In the genomic region with DNA sequence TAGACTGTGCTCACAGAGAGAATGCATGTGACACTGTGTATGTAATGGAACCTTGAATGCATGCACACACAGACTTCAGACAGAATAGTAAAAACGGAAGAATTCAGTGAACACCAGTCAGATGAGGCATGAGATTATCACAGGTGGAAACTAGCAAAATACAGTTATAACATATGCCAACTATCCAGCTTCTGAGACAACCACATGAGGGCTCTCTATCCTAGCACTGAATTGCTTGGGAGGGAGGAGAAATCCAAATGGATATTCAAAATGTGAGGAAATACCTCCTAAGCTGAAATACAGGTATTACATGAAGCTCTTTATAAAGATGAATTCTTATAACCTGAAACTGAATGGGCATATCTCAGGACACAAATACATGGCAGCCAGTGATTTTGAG, we compare ENCODE assay signal across 16 cellular contexts. TPM values are rescaled to one million over a fixed set of nuclear protein-coding genes. Genes with fewer than 3 reads are reported as not detected.
A peak's percentile ranks its signal among the peaks of the same experiment; 100 is the strongest.
DNase-seq lines count a peak whose midpoint lies in the region; ATAC-seq and TF ChIP-seq lines count a peak whose summit lies in the region.
"Had no signal": no experiment of that assay in that cellular context is flagged by ENCODE, and none has a peak within 500 bp of the region (broad histone marks: within the 10 kb centered on the region; RNA-seq: fewer than 3 reads in every experiment).

No MANE protein-coding gene starts in this region.

- peak; percentile 32; the same call in 1 of the 2 replicates for TF ChIP-seq CTCF in VCaP (conservative IDR thresholded peaks at IDR 0.05)
- TF ChIP-seq CTCF in GM10266 (IDR thresholded peaks at IDR 0.05; ENCODE audit: control insufficient read depth, insufficient read depth, low read depth, missing control alignments): no peak

- ATAC-seq in left lobe of liver: peak; percentile 65
- no peak for ATAC-seq in HG03039 (IDR thresholded peaks at IDR 0.05; ENCODE audit: unreplicated experiment)
- ATAC-seq in HG02588 (IDR thresholded peaks at IDR 0.05; ENCODE audit: unreplicated experiment): no peak
- ATAC-seq: left ventricle myocardium superior; natural killer cell treated with Interleukin-12 subunit alpha and Interleukin-12 subunit beta and Interleukin-15 and Interleukin-18, amount 100 ng/mL, for 72 hours; stimulated activated naive B cell treated with anti-CD40 and anti-IgM and Interleukin-4, amounts not matched to agents 10 μg/mL and 1 μg/mL and 100 μg/mL, for 72 hours had no signal

- DNase-seq in NCI-H1092 treated with DMSO at 0.1 percent for 48 hours (lab: John Stamatoyannopoulos, UW) (peak; percentile 17), NCI-H1092 (lab: John Stamatoyannopoulos, UW) (no peak), DMS 273 treated with DMSO at 0.1 percent for 48 hours (lab: John Stamatoyannopoulos, UW) (peak; percentile 22), left lobe of liver (ENCODE audit: low spot score) (no peak), GM10266 (ENCODE audit: extremely low spot score) (no peak)
- DNase-seq: activated CD8-positive, alpha-beta memory T cell treated with anti-CD3 and anti-CD28 coated beads, Interleukin-2, amount 50 U/mL, for 4 hours; CD4-positive, alpha-beta memory T cell; colonic mucosa; left ventricle myocardium superior; SJCRH30; stimulated activated naive B cell treated with anti-CD40 and anti-IgM and Interleukin-4, amounts not matched to agents 10 μg/mL and 1 μg/mL and 100 μg/mL, for 72 hours had no signal

- H3K27ac ChIP-seq in VCaP: no peak overlapping the region
- H3K27ac ChIP-seq: colonic mucosa, SJCRH30 had no signal

RNA-seq across cellular contexts. Expression of gene GARS1, which starts 30.6 kb away (rescaled TPM):
- total RNA-seq in left lobe of liver: 37.0 TPM

RNA-seq across cellular contexts. Expression of gene CRHR2, which starts 57.0 kb away (rescaled TPM):
- not detected for total RNA-seq in left lobe of liver
- total RNA-seq: A172; CD4-positive, alpha-beta memory T cell; natural killer cell treated with Interleukin-12 subunit alpha and Interleukin-12 subunit beta and Interleukin-15 and Interleukin-18, amount 100 ng/mL, for 72 hours; SJCRH30 had no signal

Comparison
In these comparisons a context has a peak if more than half of its experiments do, and no peak if none do; other contexts are left out.
1. DNase-seq: peak in NCI-H1092 treated with DMSO at 0.1 percent for 48 hours (single experiment) and DMS 273 treated with DMSO at 0.1 percent for 48 hours (single experiment); none in NCI-H1092 (single experiment), left lobe of liver (single experiment) and GM10266 (single experiment).